In genomic region chr11:76193219-76193618, GRCh38 we compare ENCODE assay signal across 2 cellular contexts.
TF ChIP-seq lines count a peak whose summit lies in the region.

No MANE protein-coding gene starts in this region.

TF ChIP-seq in GM23338, 12 proteins besides CTCF, POLR2A, EP300 and RAD21 (continued from another document):
- TF ChIP-seq ETS1 (IDR thresholded peaks at IDR 0.05) (no peak), POLR2AphosphoS5 (IDR thresholded peaks at IDR 0.05; ENCODE audit: low read depth) (no peak), ZNF462 (CRISPR knock-in tag; IDR thresholded peaks at IDR 0.05) (no peak), EZH2 (IDR thresholded peaks at IDR 0.05; ENCODE audit: low read depth, unreplicated experiment) (no peak)

TF ChIP-seq in HEK293, 187 proteins besides CTCF, POLR2A, EP300 and RAD21 (continued from another document):
- no peak for TF ChIP-seq ZBTB49 (tag by site-specific recombination; IDR thresholded peaks at IDR 0.05; ENCODE audit: low read depth)
